In genomic region chr22:17132112-17132511, GRCh38 we compare ENCODE assay signal across 1 cellular context.
TF ChIP-seq lines count a peak whose summit lies in the region.

No MANE protein-coding gene starts in this region.

TF ChIP-seq in SK-N-SH treated with all-trans-retinoic acid at 6 μM for 48 hours, 23 proteins besides CTCF, POLR2A, EP300 and RAD21 (continued from another document):
- no peak for TF ChIP-seq POU6F1 (CRISPR knock-in tag; IDR thresholded peaks at IDR 0.05; ENCODE audit: borderline replicate concordance, low read depth)
- TF ChIP-seq ZNF565 (CRISPR knock-in tag; conservative IDR thresholded peaks at IDR 0.05; ENCODE audit: low read depth) = no peak
